11 cellular contexts compared by ENCODE assay signal in genomic region chr15:99057697-99058420, GRCh38. TPM values are rescaled to one million over a fixed set of nuclear protein-coding genes. Genes with fewer than 3 reads are reported as not detected.
DNase-seq lines count a peak whose midpoint lies in the region; ATAC-seq, FAIRE-seq and TF ChIP-seq lines count a peak whose summit lies in the region.
"Had no signal": no experiment of that assay in that cellular context is flagged by ENCODE, and none has a peak within 500 bp of the region (broad histone marks: within the 10 kb centered on the region; RNA-seq: fewer than 3 reads in every experiment).

No MANE protein-coding gene starts in this region.

- no peak overlapping the region for H3K14ac ChIP-seq in H9 (ENCODE audit: insufficient read depth, low read length)

- H3K4me2 ChIP-seq in BLaER1 (peak overlapping the region; percentile 71), H9 (ENCODE audit: insufficient read depth, insufficient read length, low read length) (no peak overlapping the region)

- H3K36me3 Mint-ChIP-seq in H9 (ENCODE audit: insufficient read depth in 1 of 3, low read depth in 3 of 3) (no peaks in the 10 kb centered on the region; a peak in 1 of 7 replicates), natural killer cell (no peaks in the 10 kb centered on the region)

- ATAC-seq in natural killer cell (no peak), GM18520 (IDR thresholded peaks at IDR 0.05; ENCODE audit: unreplicated experiment) (no peak), HG02571 (IDR thresholded peaks at IDR 0.05; ENCODE audit: unreplicated experiment) (no peak)

- no peak for FAIRE-seq in RCC 7860 (lab: Jason Lieb, UNC)
- FAIRE-seq: colon had no signal

- H2BK5ac ChIP-seq in H9 (ENCODE audit: insufficient read length, low read length): no peak overlapping the region

- H3K4me3 Mint-ChIP-seq in H9 (peak overlapping the region; percentile 65 to 82), natural killer cell (peak overlapping the region; percentile 75)

- H3K9me3 ChIP-seq in BLaER1 (no peaks in the 10 kb centered on the region), H9 (ENCODE audit: control insufficient read depth, low read depth, low read length) (no peaks in the 10 kb centered on the region)

- no peak overlapping the region for H3K56ac ChIP-seq in H9 (ENCODE audit: insufficient read length, low read depth, low read length)

- H3K27me3 ChIP-seq in BLaER1: no peaks in the 10 kb centered on the region
- H3K27me3 ChIP-seq in H9 (ENCODE audit: insufficient read depth, low read length): no peaks in the 10 kb centered on the region

- no peak overlapping the region for H3T11ph ChIP-seq in H9 (ENCODE audit: low read length)

- H3K4me1 ChIP-seq in BLaER1 (peaks cover 25% of the 10 kb centered on the region), H9 (ENCODE audit: insufficient read depth, low read length) (no peaks in the 10 kb centered on the region)

- no peaks in the 10 kb centered on the region; a peak in 2 of 5 replicates for H3K9me3 Mint-ChIP-seq in H9
- no peaks in the 10 kb centered on the region for H3K9me3 Mint-ChIP-seq in natural killer cell

- H3K23ac ChIP-seq in H9 (ENCODE audit: insufficient read length, low read depth, low read length): no peak overlapping the region

- no peak for DNase-seq in H9
- peak in 16 of 61 donors; percentile 8 to 64 (median 28) for DNase-seq in caudate nucleus (lab: John Stamatoyannopoulos, UW)
- DNase-seq in natural killer cell: no peak
- DNase-seq in NCI-H748 (lab: John Stamatoyannopoulos, UW; ENCODE audit: unreplicated experiment): no peak
- no peak for DNase-seq in RCC 7860 (ENCODE audit: low spot score)
- DNase-seq: T1000 had no signal

- H3K27ac ChIP-seq in BLaER1: no peak overlapping the region
- H3K27ac ChIP-seq in H9 (ENCODE audit: insufficient read length, low read depth, low read length): no peak overlapping the region
- peak overlapping the region; percentile 26 for H3K27ac ChIP-seq in caudate nucleus (ENCODE audit: low read depth, low read length)

- H4K20me1 ChIP-seq in BLaER1: no peaks in the 10 kb centered on the region
- no peaks in the 10 kb centered on the region for H4K20me1 ChIP-seq in H9 (ENCODE audit: control insufficient read depth, insufficient read depth, insufficient read length)

- H2AFZ ChIP-seq in H9 (ENCODE audit: low read length): no peak overlapping the region

- no peak overlapping the region; the same call in 1 of the 2 replicates for H3K4me3 ChIP-seq in BLaER1

- no peak overlapping the region for H2BK120ac ChIP-seq in H9 (ENCODE audit: low read depth, low read length, poor library complexity, severe bottlenecking)

- H4K8ac ChIP-seq in H9 (replicated peaks; ENCODE audit: insufficient read length, low read depth, low read length): no peak overlapping the region

- no peak overlapping the region for H2AK5ac ChIP-seq in H9 (ENCODE audit: insufficient read length, low read length)

- H3K18ac ChIP-seq in H9 (ENCODE audit: insufficient read length, low read depth, low read length): no peak overlapping the region

- H3K27ac Mint-ChIP-seq in H9: no peak overlapping the region
- H3K27ac Mint-ChIP-seq in natural killer cell: peak overlapping the region in 1 of 2 donors; percentile 5

- H2BK15ac ChIP-seq in H9 (ENCODE audit: low read depth, low read length): no peak overlapping the region

- no peak overlapping the region for H3K4ac ChIP-seq in H9 (ENCODE audit: low read depth, low read length)

- no peak overlapping the region for H4K5ac ChIP-seq in H9 (ENCODE audit: insufficient read length, low read depth, low read length)

- H2BK12ac ChIP-seq in H9 (ENCODE audit: insufficient read length, low read depth, low read length): no peak overlapping the region

- no CpG with 5 or more reads among the region's 20 CpGs for WGBS in H9 (ENCODE audit: extremely low coverage, insufficient read length, low lambda C conversion rate)

- H3K9ac ChIP-seq in BLaER1: no peak overlapping the region
- no peak overlapping the region for H3K9ac ChIP-seq in H9 (ENCODE audit: extremely low read depth, insufficient read length, low read length)

- intact Hi-C loops in natural killer cell (cut with micrococcal nuclease): loop anchor here (5.0 kb wide), 2 partner anchors 106 to 281 kb away; no protein-coding TSS in a partner anchor

- H4K91ac ChIP-seq in H9 (ENCODE audit: insufficient read length, low read depth, low read length): no peak overlapping the region

- no peaks in the 10 kb centered on the region for H3K79me1 ChIP-seq in H9 (ENCODE audit: insufficient read depth, low read depth, low read length, poor library complexity, severe bottlenecking)

- H3K4me1 Mint-ChIP-seq in H9 (peaks cover 8 to 10% of the 10 kb centered on the region in 2 experiments), natural killer cell (peaks cover 0 to 17% of the 10 kb centered on the region in 2 donors)

- H3K27me3 Mint-ChIP-seq in H9 (ENCODE audit: low read depth): peaks cover 42% of the 10 kb centered on the region
- H3K27me3 Mint-ChIP-seq in natural killer cell (ENCODE audit: low read depth in 2 of 2): peaks cover 16 to 30% of the 10 kb centered on the region in 2 donors

- no peaks in the 10 kb centered on the region for H3K36me3 ChIP-seq in BLaER1

- H3K79me2 ChIP-seq in H9 (ENCODE audit: insufficient read depth, low read length): no peaks in the 10 kb centered on the region

- TF ChIP-seq CTCF in H9 (conservative IDR thresholded peaks at IDR 0.05) (no peak), natural killer cell (IDR thresholded peaks at IDR 0.05) (no peak)

- no peak overlapping the region for H2BK20ac ChIP-seq in H9 (ENCODE audit: low read depth, low read length, poor library complexity, severe bottlenecking)

- peaks cover 4% of the 10 kb centered on the region for H3K23me2 ChIP-seq in H9 (ENCODE audit: insufficient read length, low read depth, low read length, poor library complexity, severe bottlenecking)

RNA-seq across cellular contexts. Expression of gene SYNM, which starts 47.0 kb away (rescaled TPM):
- total RNA-seq in H9 (2021) (1.8 and 1.9 TPM in 2 replicates), natural killer cell (under 1 TPM; 0.11 to 0.48 (median 0.42) TPM)

RNA-seq across cellular contexts. Expression of gene PGPEP1L, which starts 50.3 kb away (rescaled TPM):
- total RNA-seq in H9 (2021): not detected in 2 replicates
- total RNA-seq in natural killer cell: not detected
- total RNA-seq: mononuclear cell had no signal
